Comparison of ENCODE assay signal across 11 cellular contexts in the genomic region with DNA sequence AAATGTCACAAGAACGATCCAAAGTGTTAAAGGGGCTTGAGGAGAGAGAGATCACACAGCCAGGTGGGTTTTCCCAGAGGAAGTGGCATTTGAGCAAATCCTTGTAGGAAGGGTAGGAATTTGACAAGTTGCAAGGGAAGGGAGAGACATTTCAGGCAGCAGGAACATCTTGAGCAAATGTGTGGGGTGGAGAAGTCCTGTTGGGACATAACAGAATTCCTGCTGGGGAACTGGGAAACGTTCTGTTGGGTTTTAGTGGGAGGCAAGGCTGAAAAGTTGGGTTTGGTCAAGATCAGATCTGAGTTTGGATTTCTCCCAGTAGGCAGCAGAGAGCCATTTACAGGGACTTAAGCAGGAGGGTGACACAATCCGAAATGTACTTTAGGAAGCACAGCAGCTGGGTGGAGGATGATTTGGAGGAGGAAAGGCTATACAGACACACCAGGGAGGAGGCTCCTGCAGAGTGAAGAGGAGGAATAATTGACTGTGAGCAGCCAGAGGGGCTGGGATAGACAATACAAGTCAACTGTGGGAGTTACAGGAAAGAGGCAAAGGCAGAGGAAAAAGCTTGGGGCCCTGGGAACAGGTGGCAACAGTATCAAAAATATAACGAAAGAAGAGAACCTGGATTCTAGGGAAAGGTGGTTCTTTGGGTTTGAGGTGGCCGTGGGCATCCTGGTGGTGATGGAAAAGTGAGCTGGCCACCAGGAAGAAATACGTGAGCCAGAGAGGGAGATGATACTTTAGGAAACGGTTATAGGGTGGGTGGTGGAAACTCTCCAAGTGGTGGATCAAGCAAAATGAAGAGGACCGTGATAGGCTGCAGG. TPM values are rescaled to one million over a fixed set of nuclear protein-coding genes. Genes with fewer than 3 reads are reported as not detected.
A peak's percentile ranks its signal among the peaks of the same experiment; 100 is the strongest.
DNase-seq lines count a peak whose midpoint lies in the region; ATAC-seq and TF ChIP-seq lines count a peak whose summit lies in the region.
"Had no signal": no experiment of that assay in that cellular context is flagged by ENCODE, and none has a peak within 500 bp of the region (broad histone marks: within the 10 kb centered on the region; RNA-seq: fewer than 3 reads in every experiment).

No MANE protein-coding gene starts in this region.

- no peak for ATAC-seq in naive thymus-derived CD4-positive, alpha-beta T cell
- ATAC-seq in HG03342 (IDR thresholded peaks at IDR 0.05; ENCODE audit: unreplicated experiment) (no peak), esophagus mucosa (no peak)

- no peaks in the 10 kb centered on the region for H3K36me3 ChIP-seq in HEK293 (ENCODE audit: control insufficient read depth in 2 of 2, insufficient read depth in 1 of 2, low read length in 2 of 2)
- H3K36me3 ChIP-seq in naive thymus-derived CD4-positive, alpha-beta T cell (ENCODE audit: control insufficient read depth in 2 of 3, insufficient read depth in 3 of 3, low read length in 3 of 3), result peaks cover 0 to 11% (median 0%) of the 10 kb centered on the region in 3 experiments

- H3K4me1 ChIP-seq in HEK293 (ENCODE audit: control insufficient read depth, insufficient read depth, low read length), result peaks cover 12% of the 10 kb centered on the region
- peaks cover 4 to 21% of the 10 kb centered on the region in 2 donors for H3K4me1 ChIP-seq in naive thymus-derived CD4-positive, alpha-beta T cell (ENCODE audit: control insufficient read depth in 2 of 2, insufficient read depth in 2 of 2, low read length in 2 of 2)

- H3K9me3 ChIP-seq in AG04450 (ENCODE audit: control insufficient read depth, insufficient read depth, low read length) (no peaks in the 10 kb centered on the region; the same call in 1 of the 2 replicates), HEK293 (ENCODE audit: control insufficient read depth, insufficient read depth, low read depth, low read length) (no peaks in the 10 kb centered on the region)
- no peaks in the 10 kb centered on the region for H3K9me3 ChIP-seq in naive thymus-derived CD4-positive, alpha-beta T cell (ENCODE audit: control insufficient read depth in 2 of 3, low read length in 3 of 3)

- POLR2A ChIA-PET in AG04450 (lab: Yijun Ruan, JAX), result interaction anchor here (1.5 to 3.4 kb wide), 2 partner anchors 22 to 27 kb away, joined by 4 to 48 read pairs; no protein-coding TSS in a partner anchor
- POLR2A ChIA-PET in HEK293 (lab: Yijun Ruan, JAX), result interaction anchor here (1.5 to 1.9 kb wide), 2 partner anchors 15 to 27 kb away, joined by 5 read pairs; no protein-coding TSS in a partner anchor
- POLR2A ChIA-PET in naive thymus-derived CD4-positive, alpha-beta T cell (lab: Charles Lee), result interaction anchor here (3.2 kb wide), 1 partner anchor 79 kb away, joined by 27 read pairs; no protein-coding TSS in a partner anchor

- peak overlapping the region; percentile 83 for H3K4me3 Mint-ChIP-seq in chondrocyte (ENCODE audit: unreplicated experiment)
- peak overlapping the region; percentile 10 to 90 (median 52) for H3K4me3 Mint-ChIP-seq in naive thymus-derived CD4-positive, alpha-beta T cell

- no peaks in the 10 kb centered on the region for H3K36me3 Mint-ChIP-seq in chondrocyte (ENCODE audit: low read depth)
- H3K36me3 Mint-ChIP-seq in naive thymus-derived CD4-positive, alpha-beta T cell, result peaks cover 0 to 3% (median 0%) of the 10 kb centered on the region in 5 donors

- H3K27me3 Mint-ChIP-seq in chondrocyte (ENCODE audit: low read depth), result no peaks in the 10 kb centered on the region
- H3K27me3 Mint-ChIP-seq in naive thymus-derived CD4-positive, alpha-beta T cell, result peaks cover 15 to 41% (median 21%) of the 10 kb centered on the region in 5 donors

- DNase-seq in AG04450 (ENCODE audit: low read depth, low spot score) (no peak), chondrocyte (ENCODE audit: low spot score) (no peak), NOMO-1 treated with DMSO at 0.1 percent for 48 hours (lab: John Stamatoyannopoulos, UW; ENCODE audit: unreplicated experiment) (no peak), NCI-H2029 treated with DMSO at 0.1 percent for 48 hours (lab: John Stamatoyannopoulos, UW) (no peak)
- DNase-seq in naive thymus-derived CD4-positive, alpha-beta T cell, result no peak
- DNase-seq: amniotic stem cell, NCI-H2081, T-helper 9 cell had no signal

- no peak for TF ChIP-seq CTCF in AG04450 (IDR thresholded peaks at IDR 0.05; ENCODE audit: low read depth, low read length)
- no peak for TF ChIP-seq CTCF in HEK293 (tag by site-specific recombination; IDR thresholded peaks at IDR 0.05)
- no peak for TF ChIP-seq CTCF in chondrocyte (IDR thresholded peaks at IDR 0.05)

- peaks cover 40% of the 10 kb centered on the region for H3K4me1 Mint-ChIP-seq in chondrocyte (ENCODE audit: low read depth)
- H3K4me1 Mint-ChIP-seq in naive thymus-derived CD4-positive, alpha-beta T cell, result peaks cover 6 to 32% (median 15%) of the 10 kb centered on the region in 7 donors

- CTCF ChIA-PET in AG04450 (lab: Charles Lee) (interaction anchor here (1.0 to 3.5 kb wide), 5 partner anchors 15 to 274 kb away, joined by 3 to 35 read pairs (median 5); no protein-coding TSS in a partner anchor), HEK293 (lab: Yijun Ruan, JAX) (interaction anchor here (0.6 to 0.8 kb wide), 3 partner anchors 26 to 273 kb away, joined by 3 to 4 read pairs (median 3); no protein-coding TSS in a partner anchor)
- CTCF ChIA-PET in naive thymus-derived CD4-positive, alpha-beta T cell (lab: Charles Lee), result no interaction called here

- intact Hi-C loops in naive thymus-derived CD4-positive, alpha-beta T cell (cut with micrococcal nuclease), result no loop called here

- H3K9me3 Mint-ChIP-seq in chondrocyte (ENCODE audit: low read depth), result no peaks in the 10 kb centered on the region
- H3K9me3 Mint-ChIP-seq in naive thymus-derived CD4-positive, alpha-beta T cell, result peaks cover 0 to 3% (median 0%) of the 10 kb centered on the region in 11 donors

- H3K27me3 ChIP-seq in AG04450 (ENCODE audit: control insufficient read depth, insufficient read depth, low read length), result no peaks in the 10 kb centered on the region
- H3K27me3 ChIP-seq in naive thymus-derived CD4-positive, alpha-beta T cell (ENCODE audit: control insufficient read depth in 2 of 2, insufficient read depth in 2 of 2, low read length in 2 of 2), result no peaks in the 10 kb centered on the region

- peak overlapping the region; percentile 84 for H3K4me3 ChIP-seq in AG04450 (ENCODE audit: low read depth, low read length)
- H3K4me3 ChIP-seq in HEK293 (ENCODE audit: low read depth, low read length), result no peak overlapping the region
- no peak overlapping the region for H3K4me3 ChIP-seq in naive thymus-derived CD4-positive, alpha-beta T cell (ENCODE audit: low read length)

- H3K27ac Mint-ChIP-seq in chondrocyte (ENCODE audit: unreplicated experiment), result peak overlapping the region; percentile 83
- H3K27ac Mint-ChIP-seq in naive thymus-derived CD4-positive, alpha-beta T cell, result peak overlapping the region in 3 of 9 donors; percentile 33 to 63 (median 49)

- H3K27ac ChIP-seq in AG04450 (ENCODE audit: low read depth, low read length) (peak overlapping the region; percentile 68), HEK293 (ENCODE audit: extremely low read depth, low read depth, low read length) (peak overlapping the region; percentile 98; the same call in 1 of the 2 replicates)
- no peak overlapping the region for H3K27ac ChIP-seq in naive thymus-derived CD4-positive, alpha-beta T cell (ENCODE audit: low read depth, low read length)

TF ChIP-seq in HEK293, 187 proteins besides CTCF, POLR2A, EP300 and RAD21 (continues in another document):
- TF ChIP-seq ZNF16 (tag by site-specific recombination; IDR thresholded peaks at IDR 0.05; ENCODE audit: low read depth) (no peak), SCRT1 (tag by site-specific recombination; IDR thresholded peaks at IDR 0.05; ENCODE audit: borderline replicate concordance) (no peak), ZNF621 (tag by site-specific recombination; IDR thresholded peaks at IDR 0.05) (no peak), ZNF555 (tag by site-specific recombination; conservative IDR thresholded peaks at IDR 0.05) (no peak), ZNF48 (tag by site-specific recombination; IDR thresholded peaks at IDR 0.05) (no peak), ZNF624 (tag by site-specific recombination; IDR thresholded peaks at IDR 0.05) (no peak)
- TF ChIP-seq, protein P1, sequence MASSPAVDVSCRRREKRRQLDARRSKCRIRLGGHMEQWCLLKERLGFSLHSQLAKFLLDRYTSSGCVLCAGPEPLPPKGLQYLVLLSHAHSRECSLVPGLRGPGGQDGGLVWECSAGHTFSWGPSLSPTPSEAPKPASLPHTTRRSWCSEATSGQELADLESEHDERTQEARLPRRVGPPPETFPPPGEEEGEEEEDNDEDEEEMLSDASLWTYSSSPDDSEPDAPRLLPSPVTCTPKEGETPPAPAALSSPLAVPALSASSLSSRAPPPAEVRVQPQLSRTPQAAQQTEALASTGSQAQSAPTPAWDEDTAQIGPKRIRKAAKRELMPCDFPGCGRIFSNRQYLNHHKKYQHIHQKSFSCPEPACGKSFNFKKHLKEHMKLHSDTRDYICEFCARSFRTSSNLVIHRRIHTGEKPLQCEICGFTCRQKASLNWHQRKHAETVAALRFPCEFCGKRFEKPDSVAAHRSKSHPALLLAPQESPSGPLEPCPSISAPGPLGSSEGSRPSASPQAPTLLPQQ (tag by site-specific recombination; IDR thresholded peaks at IDR 0.05), result 0 out of 2 replicates have a peak, but pooled peaks have one; percentile 13
- TF ChIP-seq, protein P2, sequence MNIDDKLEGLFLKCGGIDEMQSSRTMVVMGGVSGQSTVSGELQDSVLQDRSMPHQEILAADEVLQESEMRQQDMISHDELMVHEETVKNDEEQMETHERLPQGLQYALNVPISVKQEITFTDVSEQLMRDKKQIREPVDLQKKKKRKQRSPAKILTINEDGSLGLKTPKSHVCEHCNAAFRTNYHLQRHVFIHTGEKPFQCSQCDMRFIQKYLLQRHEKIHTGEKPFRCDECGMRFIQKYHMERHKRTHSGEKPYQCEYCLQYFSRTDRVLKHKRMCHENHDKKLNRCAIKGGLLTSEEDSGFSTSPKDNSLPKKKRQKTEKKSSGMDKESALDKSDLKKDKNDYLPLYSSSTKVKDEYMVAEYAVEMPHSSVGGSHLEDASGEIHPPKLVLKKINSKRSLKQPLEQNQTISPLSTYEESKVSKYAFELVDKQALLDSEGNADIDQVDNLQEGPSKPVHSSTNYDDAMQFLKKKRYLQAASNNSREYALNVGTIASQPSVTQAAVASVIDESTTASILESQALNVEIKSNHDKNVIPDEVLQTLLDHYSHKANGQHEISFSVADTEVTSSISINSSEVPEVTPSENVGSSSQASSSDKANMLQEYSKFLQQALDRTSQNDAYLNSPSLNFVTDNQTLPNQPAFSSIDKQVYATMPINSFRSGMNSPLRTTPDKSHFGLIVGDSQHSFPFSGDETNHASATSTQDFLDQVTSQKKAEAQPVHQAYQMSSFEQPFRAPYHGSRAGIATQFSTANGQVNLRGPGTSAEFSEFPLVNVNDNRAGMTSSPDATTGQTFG (tag by site-specific recombination; IDR thresholded peaks at IDR 0.05; ENCODE audit: borderline replicate concordance), result no peak

RNA-seq across cellular contexts. Expression of a gene that starts 3.1 kb away (rescaled TPM):
- polyA plus RNA-seq in AG04450 (2011; rRNA removed), result 18.6 and 18.9 TPM in 2 replicates
- polyA minus RNA-seq in AG04450 (2011; rRNA and poly(A)+ RNA removed), result 46.3 and 48.7 TPM in 2 replicates
- total RNA-seq in chondrocyte (20.2 to 20.7 TPM (median 20.3 TPM) in 3 replicates), esophagus mucosa (6.3 TPM)
- total RNA-seq in naive thymus-derived CD4-positive, alpha-beta T cell, result 10 to 100 TPM in 3 of 5 experiments, 1 to 10 TPM in 2; 4.2 to 18.5 (median 11.5) TPM
- polyA plus RNA-seq in naive thymus-derived CD4-positive, alpha-beta T cell, result under 1 TPM; 0.29 to 0.48 TPM
